In genomic region chr16:30571444-30572322, GRCh38 we compare ENCODE assay signal across 8 cellular contexts. TPM values are rescaled to one million over a fixed set of nuclear protein-coding genes. Genes with fewer than 3 reads are reported as not detected.
A peak's percentile ranks its signal among the peaks of the same experiment; 100 is the strongest.
DNase-seq lines count a peak whose midpoint lies in the region; ATAC-seq and TF ChIP-seq lines count a peak whose summit lies in the region.

Gene ZNF688, minus strand, starts transcription at chr16:30571714. Its CDS starts 85 bp downstream, at chr16:30571629.

- ATAC-seq in GM23338 (peak; percentile 87), RWPE2 (ENCODE audit: low read depth) (peak; percentile 80)
- peak; percentile 81 to 84 for ATAC-seq in natural killer cell treated with Interleukin-12 subunit alpha and Interleukin-12 subunit beta and Interleukin-15 and Interleukin-18, amount 100 ng/mL, for 72 hours
- peak; percentile 84 for ATAC-seq in stimulated activated naive CD8-positive, alpha-beta T cell treated with anti-CD3 and anti-CD28 coated beads, Interleukin-15, Interleukin-2, amounts not matched to agents 100 U/mL and 50 U/mL, for 24 hours

- no peaks in the 10 kb centered on the region for H3K36me3 Mint-ChIP-seq in GM23338 (ENCODE audit: low read depth)
- no peaks in the 10 kb centered on the region for H3K36me3 Mint-ChIP-seq in natural killer cell treated with Interleukin-12 subunit alpha and Interleukin-12 subunit beta and Interleukin-15 and Interleukin-18, amount 100 ng/mL, for 72 hours

- H3K4me3 Mint-ChIP-seq in GM23338 = peak within 1 kb of the TSS; percentile 96
- peak within 1 kb of the TSS; percentile 93 for H3K4me3 Mint-ChIP-seq in natural killer cell treated with Interleukin-12 subunit alpha and Interleukin-12 subunit beta and Interleukin-15 and Interleukin-18, amount 100 ng/mL, for 72 hours

- peak within 1 kb of the TSS; percentile 81 for H3K4me3 ChIP-seq in DOHH2 (ENCODE audit: low read length)
- peak within 1 kb of the TSS; percentile 76 for H3K4me3 ChIP-seq in GM23338
- peak within 1 kb of the TSS; percentile 56 for H3K4me3 ChIP-seq in RWPE2 (ENCODE audit: severe bottlenecking)
- peak within 1 kb of the TSS; percentile 67 for H3K4me3 ChIP-seq in fibroblast of pulmonary artery (replicated peaks; ENCODE audit: low read depth, low read length)

- peak within 1 kb of the TSS; percentile 53 for H2AFZ ChIP-seq in GM23338

- H3K9me3 ChIP-seq in DOHH2 (ENCODE audit: control insufficient read depth, insufficient read depth, low read length) (no peaks in the 10 kb centered on the region), RWPE2 (ENCODE audit: severe bottlenecking) (no peaks in the 10 kb centered on the region)

- DNase-seq in GM23338 (ENCODE audit: low spot score) (peak; percentile 98), LoVo (ENCODE audit: low spot score) (peak; percentile 95), RWPE2 (ENCODE audit: low spot score) (peak; percentile 92), fibroblast of pulmonary artery (ENCODE audit: low read depth) (peak; percentile 98)
- peak; percentile 86 for DNase-seq in activated T-helper 9 cell treated with anti-CD3 and anti-CD28 coated beads, Interleukin-2, amount 50 U/mL, for 16 hours (ENCODE audit: low read depth)
- DNase-seq in natural killer cell treated with Interleukin-12 subunit alpha and Interleukin-12 subunit beta and Interleukin-15 and Interleukin-18, amount 100 ng/mL, for 72 hours (ENCODE audit: low spot score) = peak; percentile 94
- DNase-seq in stimulated activated naive CD8-positive, alpha-beta T cell treated with anti-CD3 and anti-CD28 coated beads, Interleukin-15, Interleukin-2, amounts not matched to agents 100 U/mL and 50 U/mL, for 24 hours = peak; percentile 90

- H3K9me2 ChIP-seq in DOHH2 (replicated peaks; ENCODE audit: control insufficient read depth, low read length) (no peaks in the 10 kb centered on the region), GM23338 (ENCODE audit: insufficient read depth) (no peaks in the 10 kb centered on the region)

- peaks cover 6% of the 10 kb centered on the region for H3F3A ChIP-seq in DOHH2 (ENCODE audit: control insufficient read depth, insufficient read depth)
- 0 out of 2 replicates have a peak, but pooled peaks cover 12% of the 10 kb centered on the region for H3F3A ChIP-seq in GM23338 (replicated peaks; ENCODE audit: low read depth)

- H3K27ac Mint-ChIP-seq in GM23338 = peak within 1 kb of the TSS; percentile 92
- peak within 1 kb of the TSS; percentile 87 to 93 for H3K27ac Mint-ChIP-seq in natural killer cell treated with Interleukin-12 subunit alpha and Interleukin-12 subunit beta and Interleukin-15 and Interleukin-18, amount 100 ng/mL, for 72 hours

- H3K4me2 ChIP-seq in DOHH2 (ENCODE audit: low read length) = peak within 1 kb of the TSS; percentile 97
- H3K4me2 ChIP-seq in GM23338 = peak within 1 kb of the TSS; percentile 88

- H3K79me2 ChIP-seq in DOHH2 (ENCODE audit: control insufficient read depth, low read length) (peaks cover 48% of the 10 kb centered on the region), GM23338 (replicated peaks; ENCODE audit: insufficient read depth) (no peaks in the 10 kb centered on the region)

- no peaks in the 10 kb centered on the region for H3K9me3 Mint-ChIP-seq in GM23338
- no peaks in the 10 kb centered on the region for H3K9me3 Mint-ChIP-seq in natural killer cell treated with Interleukin-12 subunit alpha and Interleukin-12 subunit beta and Interleukin-15 and Interleukin-18, amount 100 ng/mL, for 72 hours

- H3K4me1 Mint-ChIP-seq in GM23338 = peaks cover 15% of the 10 kb centered on the region
- H3K4me1 Mint-ChIP-seq in natural killer cell treated with Interleukin-12 subunit alpha and Interleukin-12 subunit beta and Interleukin-15 and Interleukin-18, amount 100 ng/mL, for 72 hours (ENCODE audit: low read depth in 2 of 2) = peaks cover 29 to 37% of the 10 kb centered on the region in 2 donors

- H3K27me3 ChIP-seq in DOHH2 (ENCODE audit: control insufficient read depth, low read length) (no peaks in the 10 kb centered on the region), GM23338 (ENCODE audit: insufficient read depth) (no peaks in the 10 kb centered on the region), RWPE2 (ENCODE audit: insufficient read depth, poor library complexity, severe bottlenecking) (no peaks in the 10 kb centered on the region)

- H4K20me1 ChIP-seq in DOHH2 (ENCODE audit: control insufficient read depth, insufficient read depth, low read depth, low read length) (no peaks in the 10 kb centered on the region), GM23338 (replicated peaks; ENCODE audit: insufficient read depth) (no peaks in the 10 kb centered on the region; the same call in 1 of the 2 replicates)

- H3K27ac ChIP-seq in DOHH2 (ENCODE audit: low read depth, low read length) (peak within 1 kb of the TSS; percentile 80), GM23338 (ENCODE audit: low read depth) (peak within 1 kb of the TSS; percentile 72), RWPE2 (ENCODE audit: poor library complexity, severe bottlenecking) (peak within 1 kb of the TSS; percentile 83)

- H3K27me3 Mint-ChIP-seq in GM23338 (ENCODE audit: insufficient read depth, low read depth, poor library complexity) = peaks cover 6% of the 10 kb centered on the region
- H3K27me3 Mint-ChIP-seq in natural killer cell treated with Interleukin-12 subunit alpha and Interleukin-12 subunit beta and Interleukin-15 and Interleukin-18, amount 100 ng/mL, for 72 hours = no peaks in the 10 kb centered on the region

- H3K36me3 ChIP-seq in DOHH2 (ENCODE audit: control insufficient read depth, low read length) (peaks cover 5% of the 10 kb centered on the region), GM23338 (ENCODE audit: insufficient read depth) (no peaks in the 10 kb centered on the region), RWPE2 (ENCODE audit: low read depth) (peaks cover 5% of the 10 kb centered on the region; the same call in 1 of the 2 replicates)

- TF ChIP-seq CTCF in DOHH2 (IDR thresholded peaks at IDR 0.05; ENCODE audit: low read depth, low read length, poor library complexity, severe bottlenecking) (no peak), GM23338 (conservative IDR thresholded peaks at IDR 0.05; ENCODE audit: low read depth in 2 of 2) (no peak), RWPE2 (IDR thresholded peaks at IDR 0.05; ENCODE audit: poor library complexity, severe bottlenecking) (no peak), fibroblast of pulmonary artery (IDR thresholded peaks at IDR 0.05; ENCODE audit: low read length, missing control alignments) (no peak)

- H3K4me1 ChIP-seq in DOHH2 (ENCODE audit: control insufficient read depth, low read length) (peaks cover 49% of the 10 kb centered on the region), GM23338 (ENCODE audit: insufficient read depth) (peaks cover 18% of the 10 kb centered on the region), RWPE2 (ENCODE audit: insufficient read depth, poor library complexity, severe bottlenecking) (peaks cover 15% of the 10 kb centered on the region)

TF ChIP-seq in GM23338, 12 proteins besides CTCF, POLR2A, EP300 and RAD21:
- TF ChIP-seq REST (IDR thresholded peaks at IDR 0.05; ENCODE audit: unreplicated experiment) (no peak), EZH2phosphoT487 (IDR thresholded peaks at IDR 0.05; ENCODE audit: unreplicated experiment) (no peak), CREB1 (CRISPR knock-in tag; IDR thresholded peaks at IDR 0.05; ENCODE audit: low read depth) (peak; percentile 82), JUNB (IDR thresholded peaks at IDR 0.05; ENCODE audit: unreplicated experiment) (no peak), ETS1 (IDR thresholded peaks at IDR 0.05) (peak; percentile 89), ZNF114 (CRISPR knock-in tag; IDR thresholded peaks at IDR 0.05) (peak; percentile 83; the same call in 1 of the 2 replicates), EZH2 (IDR thresholded peaks at IDR 0.05; ENCODE audit: low read depth, unreplicated experiment) (no peak), POLR2AphosphoS5 (IDR thresholded peaks at IDR 0.05; ENCODE audit: low read depth) (peak; percentile 58)
TF ChIP-seq in GM23338: peak in this region for 4.

RNA-seq across cellular contexts. Expression of gene ZNF688, which starts in this region (rescaled TPM):
- 1.3 and 4.0 TPM in 2 replicates for total RNA-seq in GM23338 (2014; rRNA removed; shearing (Covaris generic))
- 4.4 and 6.2 TPM in 2 replicates for polyA plus RNA-seq in GM23338 (2016; fragmentation: Nextera tagmentation; extraction: Ambion mirVana)
- 1 to 10 TPM; 8.3 to 8.9 TPM for total RNA-seq in natural killer cell treated with Interleukin-12 subunit alpha and Interleukin-12 subunit beta and Interleukin-15 and Interleukin-18, amount 100 ng/mL, for 72 hours

Comparison
In these comparisons a context has a peak if more than half of its experiments do, and no peak if none do; other contexts are left out.
1. Peak in every context shown above with its lines: DNase-seq, ATAC-seq, H3K4me3 ChIP-seq and H3K27ac ChIP-seq.